Comparison of ENCODE assay signal across 8 cellular contexts in the genomic region with DNA sequence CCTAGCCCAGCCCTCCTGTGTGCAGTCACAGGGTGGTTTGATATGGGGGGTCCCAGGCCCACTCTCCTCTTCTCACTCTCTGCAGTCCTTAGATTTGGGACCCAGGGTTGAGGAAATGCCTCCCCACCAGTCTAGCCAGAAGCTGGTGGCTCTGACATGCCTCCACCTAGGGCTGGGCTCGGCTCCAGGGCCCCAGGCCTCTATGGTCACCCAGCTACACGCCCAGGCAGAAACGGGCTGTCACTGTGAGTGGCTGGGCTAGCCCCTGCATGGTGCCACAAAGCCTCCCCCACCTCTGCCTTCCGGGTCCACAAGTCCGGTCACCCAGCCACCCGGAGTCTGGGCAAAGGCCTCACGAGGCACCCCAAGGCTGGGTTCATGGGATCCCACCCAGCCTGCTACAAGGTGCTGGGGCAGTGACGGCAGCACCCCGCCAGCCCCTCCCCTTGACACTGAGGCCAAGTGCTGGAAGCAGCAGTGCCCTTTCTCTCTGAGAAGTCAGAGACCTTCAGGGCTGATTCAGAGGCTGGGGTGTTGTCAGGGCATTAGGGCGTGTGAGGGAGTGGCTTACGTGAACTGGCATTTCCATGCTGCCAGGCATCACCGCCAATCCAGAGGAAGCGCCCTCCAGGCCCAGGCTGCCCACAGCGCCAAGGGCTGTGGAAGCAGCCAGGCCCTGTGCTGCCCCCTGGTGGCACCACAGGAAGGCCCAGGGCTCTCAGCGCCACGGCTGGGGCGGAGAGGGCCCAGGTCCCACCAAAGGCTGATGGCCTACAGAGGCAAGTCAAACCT. TPM values are rescaled to one million over a fixed set of nuclear protein-coding genes. Genes with fewer than 3 reads are reported as not detected.
DNase-seq lines count a peak whose midpoint lies in the region; ATAC-seq, FAIRE-seq and TF ChIP-seq lines count a peak whose summit lies in the region.

No MANE protein-coding gene starts in this region.

- H3K36me3 ChIP-seq in HUES6 (ENCODE audit: control insufficient read depth, insufficient read depth, low read length), result peaks cover 12% of the 10 kb centered on the region
- H3K36me3 ChIP-seq in OCI-LY3 (replicated peaks; ENCODE audit: low read depth, low read length), result peaks cover 24% of the 10 kb centered on the region
- peaks cover 0 to 4% of the 10 kb centered on the region in 2 experiments for H3K36me3 ChIP-seq in endothelial cell of umbilical vein (ENCODE audit: control insufficient read depth in 2 of 2, extremely low read depth in 1 of 2, insufficient read depth in 2 of 2, low read length in 2 of 2)

- H3K4me3 ChIP-seq in HUES6 (ENCODE audit: low read depth, low read length), result peak overlapping the region; percentile 84
- H3K4me3 ChIP-seq in OCI-LY3 (ENCODE audit: low read length), result peak overlapping the region; percentile 99
- no peak overlapping the region for H3K4me3 ChIP-seq in endothelial cell of umbilical vein (replicated peaks in 1 of 3; ENCODE audit: insufficient read depth in 1 of 3, low read depth in 1 of 3, low read length in 3 of 3)

- H3K9me1 ChIP-seq in endothelial cell of umbilical vein (replicated peaks; ENCODE audit: control insufficient read depth, extremely low read depth, insufficient read depth, low read length), result no peaks in the 10 kb centered on the region

- H3K9ac ChIP-seq in HUES6 (ENCODE audit: low read length) (peak overlapping the region; percentile 25), OCI-LY3 (ENCODE audit: low read length) (peak overlapping the region; percentile 87), endothelial cell of umbilical vein (replicated peaks; ENCODE audit: extremely low read depth, insufficient read depth, low read length) (peak overlapping the region; percentile 4)

- peak; percentile 93 for FAIRE-seq in endothelial cell of umbilical vein (lab: Jason Lieb, UNC)

- TF ChIP-seq CTCF in OCI-LY3 (IDR thresholded peaks at IDR 0.05; ENCODE audit: low read depth, low read length) (peak; percentile 96), endothelial cell of umbilical vein (IDR thresholded peaks at IDR 0.05; ENCODE audit: extremely low read depth in 1 of 2, insufficient read depth in 1 of 2, low read depth in 1 of 2, low read length in 2 of 2) (peak; percentile 99)

- intact Hi-C loops in endothelial cell of umbilical vein (cut with micrococcal nuclease), result loop anchor here (1.0 to 10.0 kb wide), 6 partner anchors 22 to 241 kb away; a partner anchor contains a TSS

- no TSS peak for BruUV-seq in endothelial cell of umbilical vein (replicated peaks; lab: Mats Ljungman, UMichigan)

- no peak overlapping the region for H2AFZ ChIP-seq in OCI-LY3 (ENCODE audit: low read depth, low read length)
- no peak overlapping the region for H2AFZ ChIP-seq in endothelial cell of umbilical vein (ENCODE audit: low read depth, low read length)

- no peak for TF ChIP-seq POLR2A in endothelial cell of umbilical vein (IDR thresholded peaks at IDR 0.05; ENCODE audit: low read depth, low read length)

- peak; percentile 94 for DNase-seq in ELR (ENCODE audit: low read depth)
- peak; percentile 83 for DNase-seq in activated T-cell treated with anti-CD3 and anti-CD28 coated beads for 1 hour (ENCODE audit: low read depth)
- DNase-seq in endothelial cell of umbilical vein (ENCODE audit: low read depth, low spot score), result peak; percentile 84
- DNase-seq in middle frontal gyrus (ENCODE audit: extremely low spot score, low spot score), result peak; percentile 71
- DNase-seq in stimulated activated CD8-positive, alpha-beta memory T cell treated with anti-CD3 and anti-CD28 coated beads, Interleukin-15, amount 100 ng/mL, for 4 hours (ENCODE audit: low read depth in 2 of 2), result peak; percentile 74 to 82

- POLR2A ChIA-PET in endothelial cell of umbilical vein (lab: Charles Lee), result interaction anchor here (1.0 kb wide), 1 partner anchor 114 kb away, joined by 4 read pairs; a partner anchor contains a TSS

- H3K4me1 ChIP-seq in HUES6 (ENCODE audit: control insufficient read depth, insufficient read depth, low read length) (peaks cover 23% of the 10 kb centered on the region), OCI-LY3 (ENCODE audit: low read length) (peaks cover 30% of the 10 kb centered on the region), endothelial cell of umbilical vein (ENCODE audit: control insufficient read depth, extremely low read depth, insufficient read depth, low read length) (peaks cover 36% of the 10 kb centered on the region)

- dilution Hi-C loops in endothelial cell of umbilical vein (cut with MboI; ENCODE audit: extremely low pct_ligation_motif_present, low sequenced_read_pairs), result no loop called here

- H4K20me1 ChIP-seq in OCI-LY3 (ENCODE audit: insufficient read depth, low read length), result peaks cover 26% of the 10 kb centered on the region
- no peaks in the 10 kb centered on the region for H4K20me1 ChIP-seq in endothelial cell of umbilical vein (replicated peaks; ENCODE audit: control insufficient read depth, extremely low read depth, insufficient read depth, low read length)

- H3K4me2 ChIP-seq in OCI-LY3 (ENCODE audit: low read length) (peak overlapping the region; percentile 93), endothelial cell of umbilical vein (ENCODE audit: insufficient read depth, low read length) (peak overlapping the region; percentile 37)

- H3K9me3 ChIP-seq in HUES6 (ENCODE audit: control insufficient read depth, insufficient read depth, low read depth, low read length) (no peaks in the 10 kb centered on the region), OCI-LY3 (ENCODE audit: insufficient read depth, low read length) (no peaks in the 10 kb centered on the region), endothelial cell of umbilical vein (replicated peaks; ENCODE audit: control insufficient read depth, insufficient read depth, low read length) (no peaks in the 10 kb centered on the region)

- H3K79me2 ChIP-seq in OCI-LY3 (ENCODE audit: low read length), result peaks cover 26% of the 10 kb centered on the region
- H3K79me2 ChIP-seq in endothelial cell of umbilical vein (ENCODE audit: control insufficient read depth, insufficient read depth, low read length), result peaks cover 11% of the 10 kb centered on the region

- no peak for ATAC-seq in GM18861 (IDR thresholded peaks at IDR 0.05; ENCODE audit: unreplicated experiment)

- CTCF ChIA-PET in endothelial cell of umbilical vein (lab: Charles Lee), result interaction anchor here (0.5 to 2.3 kb wide), 7 partner anchors 54 to 433 kb away, joined by 3 to 20 read pairs (median 7); a partner anchor contains a TSS

- H3K27me3 ChIP-seq in HUES6 (ENCODE audit: control insufficient read depth, insufficient read depth, low read length), result peaks cover 8% of the 10 kb centered on the region
- no peaks in the 10 kb centered on the region for H3K27me3 ChIP-seq in OCI-LY3 (ENCODE audit: low read depth, low read length)
- no peaks in the 10 kb centered on the region for H3K27me3 ChIP-seq in endothelial cell of umbilical vein (ENCODE audit: control insufficient read depth in 2 of 2, insufficient read depth in 2 of 2, low read length in 2 of 2)

- H3K27ac ChIP-seq in HUES6 (ENCODE audit: low read depth, low read length) (no peak overlapping the region; the same call in 1 of the 2 replicates), OCI-LY3 (ENCODE audit: low read length) (peak overlapping the region; percentile 70), endothelial cell of umbilical vein (ENCODE audit: insufficient read depth, low read depth, low read length) (peak overlapping the region; percentile 51)

RNA-seq across cellular contexts. Expression of a gene that starts 0.6 kb away (rescaled TPM):
- 26.4 and 50.9 TPM in 2 replicates for total RNA-seq in endothelial cell of umbilical vein
- polyA plus RNA-seq in endothelial cell of umbilical vein, result 16.5 and 25.2 TPM in 2 replicates
- polyA plus RNA-seq in endothelial cell of umbilical vein (2011; cell fraction: cytosol; rRNA removed), result 8.9 and 12.8 TPM in 2 replicates
- polyA plus RNA-seq in endothelial cell of umbilical vein (2011; cell fraction: nucleus; rRNA removed), result 38.2 and 38.7 TPM in 2 replicates
- polyA plus RNA-seq in endothelial cell of umbilical vein (2012), result 16.0 and 21.5 TPM in 2 replicates
- 11.1 and 18.5 TPM in 2 replicates for polyA minus RNA-seq in endothelial cell of umbilical vein
- polyA minus RNA-seq in endothelial cell of umbilical vein (2011; cell fraction: cytosol; rRNA and poly(A)+ RNA removed), result 76.5 TPM
- polyA minus RNA-seq in endothelial cell of umbilical vein (2011; cell fraction: nucleus; rRNA and poly(A)+ RNA removed), result 10.0 and 12.0 TPM in 2 replicates

RNA-seq across cellular contexts. Expression of a gene that starts 2.2 kb away (rescaled TPM):
- 81.2 and 97.0 TPM in 2 replicates for total RNA-seq in endothelial cell of umbilical vein
- polyA plus RNA-seq in endothelial cell of umbilical vein, result 143 and 191 TPM in 2 replicates
- 88.0 and 122 TPM in 2 replicates for polyA plus RNA-seq in endothelial cell of umbilical vein (2011; cell fraction: cytosol; rRNA removed)
- polyA plus RNA-seq in endothelial cell of umbilical vein (2011; cell fraction: nucleus; rRNA removed), result 63.9 and 66.0 TPM in 2 replicates
- polyA plus RNA-seq in endothelial cell of umbilical vein (2012), result 46.8 and 73.3 TPM in 2 replicates
- polyA minus RNA-seq in endothelial cell of umbilical vein, result 29.1 and 43.2 TPM in 2 replicates
- polyA minus RNA-seq in endothelial cell of umbilical vein (2011; cell fraction: cytosol; rRNA and poly(A)+ RNA removed), result 66.5 TPM
- polyA minus RNA-seq in endothelial cell of umbilical vein (2011; cell fraction: nucleus; rRNA and poly(A)+ RNA removed), result 26.2 and 27.3 TPM in 2 replicates

RNA-seq across cellular contexts. Expression of a gene that starts 17.4 kb away (rescaled TPM):
- total RNA-seq in endothelial cell of umbilical vein, result not detected in 2 replicates
- not detected in 2 replicates for polyA plus RNA-seq in endothelial cell of umbilical vein
- polyA plus RNA-seq in endothelial cell of umbilical vein (2011; cell fraction: cytosol; rRNA removed), result not detected in 2 replicates
- polyA plus RNA-seq in endothelial cell of umbilical vein (2011; cell fraction: nucleus; rRNA removed), result not detected in 2 replicates
- not detected in 2 replicates for polyA plus RNA-seq in endothelial cell of umbilical vein (2012)
- not detected in 2 replicates for polyA minus RNA-seq in endothelial cell of umbilical vein
- not detected for polyA minus RNA-seq in endothelial cell of umbilical vein (2011; cell fraction: cytosol; rRNA and poly(A)+ RNA removed)
- not detected in 2 replicates for polyA minus RNA-seq in endothelial cell of umbilical vein (2011; cell fraction: nucleus; rRNA and poly(A)+ RNA removed)

RNA-seq across cellular contexts. Expression of a gene that starts 23.0 kb away (rescaled TPM):
- 46.3 and 46.5 TPM in 2 replicates for total RNA-seq in endothelial cell of umbilical vein
- 114 and 130 TPM in 2 replicates for polyA plus RNA-seq in endothelial cell of umbilical vein
- polyA plus RNA-seq in endothelial cell of umbilical vein (2011; cell fraction: cytosol; rRNA removed), result 96.3 and 116 TPM in 2 replicates
- 47.5 and 54.7 TPM in 2 replicates for polyA plus RNA-seq in endothelial cell of umbilical vein (2011; cell fraction: nucleus; rRNA removed)
- 41.7 and 70.3 TPM in 2 replicates for polyA plus RNA-seq in endothelial cell of umbilical vein (2012)
- 36.3 and 37.4 TPM in 2 replicates for polyA minus RNA-seq in endothelial cell of umbilical vein
- 66.7 TPM for polyA minus RNA-seq in endothelial cell of umbilical vein (2011; cell fraction: cytosol; rRNA and poly(A)+ RNA removed)
- 8.5 and 15.0 TPM in 2 replicates for polyA minus RNA-seq in endothelial cell of umbilical vein (2011; cell fraction: nucleus; rRNA and poly(A)+ RNA removed)

RNA-seq across cellular contexts. Expression of a gene that starts 36.8 kb away (rescaled TPM):
- 33.4 and 41.6 TPM in 2 replicates for total RNA-seq in endothelial cell of umbilical vein
- polyA plus RNA-seq in endothelial cell of umbilical vein, result 207 and 213 TPM in 2 replicates
- 64.6 and 78.8 TPM in 2 replicates for polyA plus RNA-seq in endothelial cell of umbilical vein (2011; cell fraction: cytosol; rRNA removed)
- polyA plus RNA-seq in endothelial cell of umbilical vein (2011; cell fraction: nucleus; rRNA removed), result 39.9 and 47.6 TPM in 2 replicates
- 20.8 and 34.4 TPM in 2 replicates for polyA plus RNA-seq in endothelial cell of umbilical vein (2012)
- 8.6 and 14.8 TPM in 2 replicates for polyA minus RNA-seq in endothelial cell of umbilical vein
- polyA minus RNA-seq in endothelial cell of umbilical vein (2011; cell fraction: cytosol; rRNA and poly(A)+ RNA removed), result 9.0 TPM
- polyA minus RNA-seq in endothelial cell of umbilical vein (2011; cell fraction: nucleus; rRNA and poly(A)+ RNA removed), result 9.4 and 9.9 TPM in 2 replicates

Comparison
In these comparisons a context has a peak if more than half of its experiments do, and no peak if none do; other contexts are left out.
1. H3K4me3 ChIP-seq: peak in HUES6 (single experiment) and OCI-LY3 (single experiment); none in endothelial cell of umbilical vein (0 of 3).
2. H3K9ac ChIP-seq: peak in every context shown above with its lines; median percentile 87 in OCI-LY3; 25 in HUES6; 4 in endothelial cell of umbilical vein.
3. Peak in every context shown above with its lines, with median percentiles within 50 percentile points of each other: DNase-seq.